Comparison of ENCODE assay signal across 2 cellular contexts in the genomic region with DNA sequence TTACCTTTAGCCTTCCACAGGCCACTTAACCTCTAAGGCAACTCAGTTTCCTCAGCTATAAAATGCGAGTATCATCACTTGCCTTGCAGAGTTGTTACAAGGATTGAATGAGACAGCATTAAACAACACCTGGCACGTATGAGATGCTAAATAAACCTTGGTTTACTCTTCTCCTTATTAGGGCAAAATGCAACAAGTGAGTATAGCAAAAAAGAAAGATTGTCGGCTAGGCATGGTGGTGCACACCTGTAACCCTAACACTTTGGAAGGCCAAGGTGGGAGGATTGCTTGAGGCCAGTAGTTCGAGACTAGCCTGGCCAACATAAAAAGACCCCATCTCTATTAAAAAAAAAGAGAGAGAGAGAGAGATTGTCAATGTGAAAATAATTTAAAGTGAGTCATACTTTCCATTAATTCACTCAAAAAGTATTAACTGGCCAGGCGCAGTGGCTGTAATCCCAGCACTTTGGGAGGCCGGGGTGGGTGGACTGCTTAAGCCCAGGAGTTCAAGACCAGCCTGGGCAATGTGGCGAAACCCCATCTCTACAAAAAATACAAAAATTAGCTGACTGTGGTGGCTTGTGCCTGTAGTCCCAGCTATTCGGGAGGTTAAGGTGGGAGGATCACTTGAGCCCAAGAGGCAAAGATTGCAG.
TF ChIP-seq lines count a peak whose summit lies in the region.

No MANE protein-coding gene starts in this region.

TF ChIP-seq in HEK293, 187 proteins besides CTCF, POLR2A, EP300 and RAD21 (continues in another document):
- TF ChIP-seq SCRT2 (tag by site-specific recombination; IDR thresholded peaks at IDR 0.05) (peak; percentile 88), HOXD13 (CRISPR knock-in tag; IDR thresholded peaks at IDR 0.05; ENCODE audit: borderline replicate concordance) (no peak), REPIN1 (tag by site-specific recombination; IDR thresholded peaks at IDR 0.05; ENCODE audit: low read depth) (no peak), ZNF132 (tag by site-specific recombination; IDR thresholded peaks at IDR 0.05; ENCODE audit: borderline replicate concordance) (no peak), ZEB2 (tag by site-specific recombination; IDR thresholded peaks at IDR 0.05) (no peak), SCRT1 (tag by site-specific recombination; IDR thresholded peaks at IDR 0.05; ENCODE audit: borderline replicate concordance) (peak; percentile 72; the same call in 1 of the 2 replicates), ZNF830 (tag by site-specific recombination; IDR thresholded peaks at IDR 0.05; ENCODE audit: low read depth) (no peak), KLF16 (tag by site-specific recombination; IDR thresholded peaks at IDR 0.05) (no peak), ZNF654 (tag by site-specific recombination; IDR thresholded peaks at IDR 0.05; ENCODE audit: low read depth) (no peak), ZNF664 (tag by site-specific recombination; IDR thresholded peaks at IDR 0.05) (peak; percentile 55; the same call in 1 of the 2 replicates), YY1 (tag by site-specific recombination; IDR thresholded peaks at IDR 0.05) (no peak), ZNF362 (tag by site-specific recombination; IDR thresholded peaks at IDR 0.05) (no peak), ZNF354C (tag by site-specific recombination; IDR thresholded peaks at IDR 0.05; ENCODE audit: borderline replicate concordance, low read depth) (no peak), WT1 (tag by site-specific recombination; IDR thresholded peaks at IDR 0.05) (no peak), ZNF518A (tag by site-specific recombination; conservative IDR thresholded peaks at IDR 0.05; ENCODE audit: low read depth) (no peak), KLF9 (tag by site-specific recombination; IDR thresholded peaks at IDR 0.05; ENCODE audit: low read depth) (no peak)
- TF ChIP-seq, protein P1, sequence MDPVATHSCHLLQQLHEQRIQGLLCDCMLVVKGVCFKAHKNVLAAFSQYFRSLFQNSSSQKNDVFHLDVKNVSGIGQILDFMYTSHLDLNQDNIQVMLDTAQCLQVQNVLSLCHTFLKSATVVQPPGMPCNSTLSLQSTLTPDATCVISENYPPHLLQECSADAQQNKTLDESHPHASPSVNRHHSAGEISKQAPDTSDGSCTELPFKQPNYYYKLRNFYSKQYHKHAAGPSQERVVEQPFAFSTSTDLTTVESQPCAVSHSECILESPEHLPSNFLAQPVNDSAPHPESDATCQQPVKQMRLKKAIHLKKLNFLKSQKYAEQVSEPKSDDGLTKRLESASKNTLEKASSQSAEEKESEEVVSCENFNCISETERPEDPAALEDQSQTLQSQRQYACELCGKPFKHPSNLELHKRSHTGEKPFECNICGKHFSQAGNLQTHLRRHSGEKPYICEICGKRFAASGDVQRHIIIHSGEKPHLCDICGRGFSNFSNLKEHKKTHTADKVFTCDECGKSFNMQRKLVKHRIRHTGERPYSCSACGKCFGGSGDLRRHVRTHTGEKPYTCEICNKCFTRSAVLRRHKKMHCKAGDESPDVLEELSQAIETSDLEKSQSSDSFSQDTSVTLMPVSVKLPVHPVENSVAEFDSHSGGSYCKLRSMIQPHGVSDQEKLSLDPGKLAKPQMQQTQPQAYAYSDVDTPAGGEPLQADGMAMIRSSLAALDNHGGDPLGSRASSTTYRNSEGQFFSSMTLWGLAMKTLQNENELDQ (tag by site-specific recombination; IDR thresholded peaks at IDR 0.05; ENCODE audit: low read depth) = no peak
- TF ChIP-seq, protein P2, sequence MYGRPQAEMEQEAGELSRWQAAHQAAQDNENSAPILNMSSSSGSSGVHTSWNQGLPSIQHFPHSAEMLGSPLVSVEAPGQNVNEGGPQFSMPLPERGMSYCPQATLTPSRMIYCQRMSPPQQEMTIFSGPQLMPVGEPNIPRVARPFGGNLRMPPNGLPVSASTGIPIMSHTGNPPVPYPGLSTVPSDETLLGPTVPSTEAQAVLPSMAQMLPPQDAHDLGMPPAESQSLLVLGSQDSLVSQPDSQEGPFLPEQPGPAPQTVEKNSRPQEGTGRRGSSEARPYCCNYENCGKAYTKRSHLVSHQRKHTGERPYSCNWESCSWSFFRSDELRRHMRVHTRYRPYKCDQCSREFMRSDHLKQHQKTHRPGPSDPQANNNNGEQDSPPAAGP (tag by site-specific recombination; IDR thresholded peaks at IDR 0.05) = no peak

TF ChIP-seq in K562, 482 proteins besides CTCF, POLR2A, EP300 and RAD21:
- TF ChIP-seq FOSL1 (tag; conservative IDR thresholded peaks at IDR 0.05) = 0 out of 2 replicates have a peak, but pooled peaks have one; percentile 25
- TF ChIP-seq, protein P3, sequence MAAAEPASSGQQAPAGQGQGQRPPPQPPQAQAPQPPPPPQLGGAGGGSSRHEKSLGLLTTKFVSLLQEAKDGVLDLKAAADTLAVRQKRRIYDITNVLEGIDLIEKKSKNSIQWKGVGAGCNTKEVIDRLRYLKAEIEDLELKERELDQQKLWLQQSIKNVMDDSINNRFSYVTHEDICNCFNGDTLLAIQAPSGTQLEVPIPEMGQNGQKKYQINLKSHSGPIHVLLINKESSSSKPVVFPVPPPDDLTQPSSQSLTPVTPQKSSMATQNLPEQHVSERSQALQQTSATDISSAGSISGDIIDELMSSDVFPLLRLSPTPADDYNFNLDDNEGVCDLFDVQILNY (CRISPR knock-in tag; IDR thresholded peaks at IDR 0.05) = no peak
